ENCODE assay signal across 7 cellular contexts in the genomic region with DNA sequence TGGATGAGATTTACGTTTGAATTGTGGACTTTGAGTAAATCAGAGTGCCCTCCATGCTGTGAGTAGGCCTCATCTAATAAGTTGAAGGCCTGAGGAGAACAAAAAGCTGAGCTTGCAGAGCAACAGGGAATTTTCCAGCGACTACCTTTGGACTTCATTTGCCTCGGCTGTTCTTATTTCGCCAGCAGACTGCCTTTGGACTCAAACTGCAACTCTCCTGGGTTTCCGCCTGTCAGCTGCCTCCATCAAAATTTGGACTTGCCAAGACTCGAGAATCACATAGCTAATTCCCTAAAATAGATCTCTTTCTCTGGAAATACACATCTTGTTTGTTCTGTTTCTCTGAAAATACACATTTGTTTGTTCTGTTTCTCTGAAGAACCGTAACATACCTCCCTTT.
"Had no signal": no experiment of that assay in that cellular context is flagged by ENCODE, and none has a peak within 500 bp of the region (broad histone marks: within the 10 kb centered on the region; RNA-seq: fewer than 3 reads in every experiment).

No MANE protein-coding gene starts in this region.

- H3K4me3 ChIP-seq: GM23248, HAP-1 had no signal

- DNase-seq: GM23248, H7, HFFc6 had no signal

- H3K36me3 ChIP-seq: HAP-1 had no signal

- H3K9ac ChIP-seq: GM23248 had no signal

- H3K27ac ChIP-seq: GM23248, HL-60 had no signal

- H3K4me1 ChIP-seq: HAP-1 had no signal

- H2AFZ ChIP-seq: GM23248 had no signal

- ATAC-seq: HCT116, HepG2 had no signal

- H3K9me3 ChIP-seq: HAP-1 had no signal
